9 cellular contexts compared by ENCODE assay signal in the genomic region with DNA sequence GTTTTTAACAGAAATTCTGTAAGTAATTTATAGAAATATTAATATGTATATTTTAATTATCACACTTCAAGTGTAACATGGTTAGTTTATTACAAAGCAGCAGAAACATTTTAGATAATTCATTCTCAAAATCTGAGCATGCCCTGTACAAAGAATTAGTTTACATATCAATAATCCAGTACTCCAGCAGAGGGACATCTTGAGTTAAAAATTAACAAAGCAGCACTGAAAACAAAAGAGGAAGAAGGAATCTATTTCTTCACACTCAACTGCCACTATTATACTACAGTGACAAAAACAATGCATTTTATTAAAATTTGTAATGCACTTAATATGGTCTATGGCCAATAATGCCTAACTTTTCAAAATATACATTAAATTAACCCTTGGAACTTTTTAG.
A peak's percentile ranks its signal among the peaks of the same experiment; 100 is the strongest.
DNase-seq lines count a peak whose midpoint lies in the region; ATAC-seq and TF ChIP-seq lines count a peak whose summit lies in the region.
"Had no signal": no experiment of that assay in that cellular context is flagged by ENCODE, and none has a peak within 500 bp of the region (broad histone marks: within the 10 kb centered on the region; RNA-seq: fewer than 3 reads in every experiment).

No MANE protein-coding gene starts in this region.

- ATAC-seq in DND-41 (ENCODE audit: insufficient read depth, low read depth): no peak
- peak; percentile 83 for ATAC-seq in HG03378 (IDR thresholded peaks at IDR 0.05; ENCODE audit: unreplicated experiment)
- ATAC-seq in left colon: no peak

- DNase-seq in DND-41: no peak
- DNase-seq in SIG-M5 treated with dmso at 0.1 percent for 504 hours (lab: John Stamatoyannopoulos, UW; ENCODE audit: unreplicated experiment): peak; percentile 67
- peak; percentile 1 for DNase-seq in kidney glomerular epithelial cell (lab: John Stamatoyannopoulos, UW)
- no peak for DNase-seq in lower leg skin (ENCODE audit: low spot score in 2 of 2)
- no peak for DNase-seq in left colon
- no peak for DNase-seq in stimulated activated CD4-positive, alpha-beta T cell treated with anti-CD3 and anti-CD28 coated beads, Interleukin-1b, Interleukin-23, amount 100 ng/mL, for 48 hours
- DNase-seq in AG20443 (ENCODE audit: low spot score): no peak
- DNase-seq: naive B cell had no signal

- no peaks in the 10 kb centered on the region for H3K36me3 ChIP-seq in DND-41 (ENCODE audit: insufficient read depth, low read length)

- H3K4me2 ChIP-seq in DND-41 (ENCODE audit: insufficient read depth, low read length): no peak overlapping the region

- intact Hi-C loops in lower leg skin (cut with DNase I; ENCODE audit: low total_unique reads): no loop called here
- intact Hi-C loops in left colon (cut with DNase I, micrococcal nuclease): loop anchor here in 1 of 2 donors (10.0 kb wide), 1 partner anchor 326 kb away; no protein-coding TSS in a partner anchor

- H3K4me1 ChIP-seq in DND-41 (ENCODE audit: insufficient read depth, low read length): no peaks in the 10 kb centered on the region

- H3K79me2 ChIP-seq in DND-41 (ENCODE audit: insufficient read depth, low read length): no peaks in the 10 kb centered on the region

- H3K9ac ChIP-seq in DND-41 (ENCODE audit: low read depth, low read length): no peak overlapping the region

- no peak overlapping the region for H3K27ac ChIP-seq in DND-41 (ENCODE audit: low read length)

- TF ChIP-seq CTCF in DND-41 (IDR thresholded peaks at IDR 0.05; ENCODE audit: borderline replicate concordance, extremely low read depth, low read length, poor library complexity, severe bottlenecking) (peak; percentile 39), lower leg skin (IDR thresholded peaks at IDR 0.05) (no peak)

- H3K9me3 ChIP-seq in DND-41 (ENCODE audit: insufficient read depth, low read length, severe bottlenecking): no peaks in the 10 kb centered on the region

- no peaks in the 10 kb centered on the region for H3K27me3 ChIP-seq in DND-41 (ENCODE audit: insufficient read depth, low read length, poor library complexity)

- no peaks in the 10 kb centered on the region for H4K20me1 ChIP-seq in DND-41 (ENCODE audit: insufficient read depth, low read length)

- H3K4me3 ChIP-seq in DND-41 (ENCODE audit: low read depth in 1 of 2, low read length in 2 of 2) (no peak overlapping the region), lower leg skin (ENCODE audit: low read depth, poor library complexity, severe bottlenecking) (no peak overlapping the region)

- no peak for TF ChIP-seq POLR2A in lower leg skin (IDR thresholded peaks at IDR 0.05)

- H2AFZ ChIP-seq in DND-41 (ENCODE audit: low read depth, low read length): no peak overlapping the region

Comparison
In these comparisons a context has a peak if more than half of its experiments do, and no peak if none do; other contexts are left out.
1. DNase-seq: peak in SIG-M5 treated with dmso at 0.1 percent for 504 hours (single experiment) and kidney glomerular epithelial cell (single experiment); none in DND-41 (single experiment), lower leg skin (0 of 2), left colon (0 of 2), stimulated activated CD4-positive, alpha-beta T cell treated with anti-CD3 and anti-CD28 coated beads, Interleukin-1b, Interleukin-23, amount 100 ng/mL, for 48 hours (single experiment) and AG20443 (single experiment).